14 cellular contexts compared by ENCODE assay signal in the genomic region with DNA sequence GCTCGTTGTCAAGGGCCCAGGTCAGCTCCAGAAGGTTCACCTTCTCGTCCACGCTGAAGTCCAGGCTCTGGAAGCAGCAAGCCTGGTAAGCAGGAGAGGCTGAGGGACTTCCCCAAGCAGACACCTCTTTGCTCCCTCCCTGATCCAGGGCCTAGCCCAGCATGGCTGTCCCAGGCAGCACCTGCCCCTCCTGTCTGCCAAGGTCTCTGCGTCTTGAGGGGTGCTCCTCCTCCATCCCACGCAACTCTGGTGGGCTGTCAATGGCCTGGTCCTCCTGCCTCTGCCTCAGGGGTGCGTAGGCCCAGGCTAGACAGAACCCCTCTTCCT.
DNase-seq lines count a peak whose midpoint lies in the region; ATAC-seq, FAIRE-seq and TF ChIP-seq lines count a peak whose summit lies in the region.
"Had no signal": no experiment of that assay in that cellular context is flagged by ENCODE, and none has a peak within 500 bp of the region (broad histone marks: within the 10 kb centered on the region; RNA-seq: fewer than 3 reads in every experiment).

No MANE protein-coding gene starts in this region.

- H2AFZ ChIP-seq in DND-41 (ENCODE audit: low read depth, low read length) (no peak overlapping the region), neural progenitor cell (replicated peaks) (no peak overlapping the region)

- ATAC-seq in DND-41 (ENCODE audit: insufficient read depth, low read depth) (no peak; the same call in 2 of the 3 replicates), Panc1 (no peak), HG02610 (IDR thresholded peaks at IDR 0.05; ENCODE audit: unreplicated experiment) (no peak), HG02759 (IDR thresholded peaks at IDR 0.05; ENCODE audit: unreplicated experiment) (no peak)
- ATAC-seq: A549, K562 had no signal

- peaks cover 52% of the 10 kb centered on the region for H3K36me3 ChIP-seq in DND-41 (ENCODE audit: insufficient read depth, low read length)
- H3K36me3 ChIP-seq in Panc1 (ENCODE audit: control insufficient read depth, insufficient read depth, low read length) = no peaks in the 10 kb centered on the region
- peaks cover 10 to 27% of the 10 kb centered on the region in 2 donors for H3K36me3 ChIP-seq in kidney (ENCODE audit: control insufficient read depth in 1 of 2, insufficient read depth in 2 of 2, low read length in 2 of 2)
- H3K36me3 ChIP-seq in neural progenitor cell = no peaks in the 10 kb centered on the region
- H3K36me3 ChIP-seq: BE2C had no signal

- H3K79me2 ChIP-seq in DND-41 (ENCODE audit: insufficient read depth, low read length) (no peaks in the 10 kb centered on the region), neural progenitor cell (ENCODE audit: low read depth) (no peaks in the 10 kb centered on the region)

- no peak overlapping the region for H3K9ac ChIP-seq in DND-41 (ENCODE audit: low read depth, low read length)
- no peak overlapping the region for H3K9ac ChIP-seq in kidney (ENCODE audit: low read length in 2 of 2)
- no peak overlapping the region for H3K9ac ChIP-seq in neural progenitor cell

- H3K27ac ChIP-seq in DND-41 (ENCODE audit: low read length) (peak overlapping the region; percentile 3; the same call in 1 of the 2 replicates), Panc1 (ENCODE audit: low read length) (peak overlapping the region; percentile 23; the same call in 1 of the 2 replicates), kidney (ENCODE audit: low read depth in 2 of 2, low read length in 2 of 2) (no peak overlapping the region), neural progenitor cell (no peak overlapping the region)
- H3K27ac ChIP-seq: A549 had no signal

- POLR2A ChIA-PET in Panc1 (lab: Charles Lee) = no interaction called here

- H3K4me3 ChIP-seq in DND-41 (ENCODE audit: low read depth in 1 of 2, low read length in 2 of 2) (no peak overlapping the region), Panc1 (ENCODE audit: low read depth in 2 of 2, low read length in 2 of 2) (no peak overlapping the region), kidney (ENCODE audit: low read length in 2 of 2) (no peak overlapping the region), neural progenitor cell (no peak overlapping the region)
- H3K4me3 ChIP-seq: A549, K562 had no signal

- H3K4me3 Mint-ChIP-seq in neural progenitor cell = no peak overlapping the region
- H3K4me3 Mint-ChIP-seq: CD8-positive, alpha-beta memory T cell; H9 had no signal

- CTCF ChIA-PET in Panc1 (lab: Charles Lee) = no interaction called here

- H4K20me1 ChIP-seq in DND-41 (ENCODE audit: insufficient read depth, low read length) (no peaks in the 10 kb centered on the region), neural progenitor cell (ENCODE audit: low read depth) (no peaks in the 10 kb centered on the region)

- in situ Hi-C loops in Panc1 (cut with HindIII; ENCODE audit: low pct_unique_long_range_greater_than_20kb, low sequenced_read_pairs) = no loop called here

- H3K36me3 Mint-ChIP-seq in neural progenitor cell = peaks cover 16% of the 10 kb centered on the region
- H3K36me3 Mint-ChIP-seq: CD8-positive, alpha-beta memory T cell had no signal

- H3K9me3 Mint-ChIP-seq in neural progenitor cell = no peaks in the 10 kb centered on the region
- H3K9me3 Mint-ChIP-seq: CD8-positive, alpha-beta memory T cell; H9 had no signal

- no peak for FAIRE-seq in kidney (lab: Jason Lieb, UNC)
- FAIRE-seq: A549, HTR-8/SVneo, K562 had no signal

- no peaks in the 10 kb centered on the region for H3F3A ChIP-seq in neural progenitor cell (ENCODE audit: low read depth)

- H3K27ac Mint-ChIP-seq in neural progenitor cell = no peak overlapping the region

- no peaks in the 10 kb centered on the region for H3K27me3 ChIP-seq in DND-41 (ENCODE audit: insufficient read depth, low read length, poor library complexity)
- H3K27me3 ChIP-seq in Panc1 (ENCODE audit: control insufficient read depth, insufficient read depth, low read length) = no peaks in the 10 kb centered on the region
- no peaks in the 10 kb centered on the region for H3K27me3 ChIP-seq in neural progenitor cell
- H3K27me3 ChIP-seq: BE2C had no signal

- no TSS peak for BruUV-seq in Panc1 (replicated peaks; lab: Mats Ljungman, UMichigan)

- H3K4me1 Mint-ChIP-seq in neural progenitor cell = no peaks in the 10 kb centered on the region
- H3K4me1 Mint-ChIP-seq: CD8-positive, alpha-beta memory T cell; H9 had no signal

- H3K9me3 ChIP-seq in DND-41 (ENCODE audit: insufficient read depth, low read length, severe bottlenecking) (no peaks in the 10 kb centered on the region), Panc1 (ENCODE audit: control insufficient read depth, insufficient read depth, low read depth, low read length) (no peaks in the 10 kb centered on the region), kidney (ENCODE audit: control insufficient read depth in 1 of 2, low read length in 2 of 2) (no peaks in the 10 kb centered on the region), neural progenitor cell (ENCODE audit: low read depth) (no peaks in the 10 kb centered on the region)
- H3K9me3 ChIP-seq: A549, BE2C, Caco-2 had no signal

- DNase-seq in DND-41 (no peak), Panc1 (ENCODE audit: low read depth, low spot score) (no peak), kidney (peak; percentile 59), neural progenitor cell (ENCODE audit: low spot score) (no peak)
- DNase-seq: BE2C; Caco-2; CD8-positive, alpha-beta memory T cell; DMS53; H9 had no signal

- H3K4me2 ChIP-seq in DND-41 (ENCODE audit: insufficient read depth, low read length) (no peak overlapping the region), neural progenitor cell (no peak overlapping the region)
- H3K4me2 ChIP-seq: A549 had no signal

- intact Hi-C loops in Panc1 (cut with micrococcal nuclease; ENCODE audit: unreplicated experiment) (no loop called here), kidney (cut with DNase I) (no loop called here)

- H3K4me1 ChIP-seq in DND-41 (ENCODE audit: insufficient read depth, low read length) (no peaks in the 10 kb centered on the region), Panc1 (ENCODE audit: control insufficient read depth, insufficient read depth, low read length) (peaks cover 7% of the 10 kb centered on the region), kidney (ENCODE audit: control insufficient read depth in 1 of 2, insufficient read depth in 1 of 2, low read depth in 1 of 2, low read length in 2 of 2) (no peaks in the 10 kb centered on the region), neural progenitor cell (no peaks in the 10 kb centered on the region)
- H3K4me1 ChIP-seq: A549, Caco-2 had no signal

- H3K27me3 Mint-ChIP-seq in neural progenitor cell (ENCODE audit: insufficient read depth, low read depth) = peaks cover 4% of the 10 kb centered on the region

- TF ChIP-seq CTCF in DND-41 (IDR thresholded peaks at IDR 0.05; ENCODE audit: borderline replicate concordance, extremely low read depth, low read length, poor library complexity, severe bottlenecking) = no peak
- no peak for TF ChIP-seq CTCF in Panc1 (IDR thresholded peaks at IDR 0.05)
- TF ChIP-seq CTCF in kidney (IDR thresholded peaks at IDR 0.05; ENCODE audit: borderline replicate concordance, extremely low read depth, insufficient read depth) = no peak
- TF ChIP-seq CTCF in neural progenitor cell (IDR thresholded peaks at IDR 0.05) = no peak

Comparison
In these comparisons a context has a peak if more than half of its experiments do, and no peak if none do; other contexts are left out.
1. H3K27ac ChIP-seq: peak in DND-41 (single experiment) and Panc1 (single experiment); none in kidney (0 of 2) and neural progenitor cell (single experiment).